In genomic region chr7:44762726-44763522, GRCh38 we compare ENCODE assay signal across 16 cellular contexts. TPM values are rescaled to one million over a fixed set of nuclear protein-coding genes. Genes with fewer than 3 reads are reported as not detected.
DNase-seq lines count a peak whose midpoint lies in the region; TF ChIP-seq lines count a peak whose summit lies in the region.
"Had no signal": no experiment of that assay in that cellular context is flagged by ENCODE, and none has a peak within 500 bp of the region (broad histone marks: within the 10 kb centered on the region; RNA-seq: fewer than 3 reads in every experiment).

No MANE protein-coding gene starts in this region.

- H3K4me3 ChIP-seq in sigmoid colon (no peak overlapping the region), uterus (no peak overlapping the region)
- H3K4me3 ChIP-seq: GM23248, SK-N-MC had no signal

- no peaks in the 10 kb centered on the region for H3K27me3 ChIP-seq in sigmoid colon
- no peaks in the 10 kb centered on the region for H3K27me3 ChIP-seq in uterus

- TF ChIP-seq POLR2A in sigmoid colon (IDR thresholded peaks at IDR 0.05) (no peak), uterus (IDR thresholded peaks at IDR 0.05) (no peak)

- H3K36me3 ChIP-seq in sigmoid colon (peaks cover 25 to 91% (median 69%) of the 10 kb centered on the region in 4 donors), uterus (no peaks in the 10 kb centered on the region)

- H3K9me3 ChIP-seq in sigmoid colon (no peaks in the 10 kb centered on the region), uterus (no peaks in the 10 kb centered on the region)

- no peak for TF ChIP-seq EP300 in sigmoid colon (IDR thresholded peaks at IDR 0.05)

- intact Hi-C loops in sigmoid colon (cut with DNase I) (no loop called here), uterus (cut with DNase I; ENCODE audit: low total_unique reads) (no loop called here), posterior vena cava (cut with DNase I) (no loop called here)

- H3K4me1 ChIP-seq in sigmoid colon = peaks cover 0 to 27% (median 18%) of the 10 kb centered on the region in 4 donors
- peaks cover 0 to 3% of the 10 kb centered on the region in 2 donors for H3K4me1 ChIP-seq in uterus

- H3K27ac ChIP-seq in C4-2B (peak overlapping the region; percentile 77; the same call in 1 of the 2 replicates), VCaP (peak overlapping the region; percentile 55), sigmoid colon (peak overlapping the region in 3 of 4 donors; percentile 45 to 75 (median 53)), uterus (no peak overlapping the region)
- H3K27ac ChIP-seq: GM23248, SK-N-MC had no signal

- 94 to 95% methylated on average over 20 of the region's 20 CpGs for WGBS in sigmoid colon, 2 donors

- peak; percentile 20 for DNase-seq in GM13976 (ENCODE audit: low spot score)
- no peak for DNase-seq in sigmoid colon
- no peak for DNase-seq in uterus
- DNase-seq in globus pallidus (ENCODE audit: low spot score) = no peak
- no peak for DNase-seq in posterior vena cava (ENCODE audit: low spot score)
- DNase-seq: DMS79 treated with DMSO at 0.1 percent for 48 hours; GM23248; MM.1S; NCI-H1105; NCI-H2081 treated with DMSO at 0.1 percent for 48 hours; NCI-H446 treated with DMSO at 0.1 percent for 48 hours; NK-92 treated with Interleukin-12 subunit alpha and Interleukin-12 subunit beta, amount 100 ng/mL, for 24 hours; SHP77 had no signal

- no peak for TF ChIP-seq CTCF in C4-2B (conservative IDR thresholded peaks at IDR 0.05)
- TF ChIP-seq CTCF in GM13976 (IDR thresholded peaks at IDR 0.05; ENCODE audit: borderline replicate concordance, control extremely low read depth, extremely low read depth, insufficient read depth, missing control alignments) = no peak
- no peak for TF ChIP-seq CTCF in VCaP (conservative IDR thresholded peaks at IDR 0.05)
- no peak for TF ChIP-seq CTCF in sigmoid colon (IDR thresholded peaks at IDR 0.05)
- no peak for TF ChIP-seq CTCF in uterus (IDR thresholded peaks at IDR 0.05)

- in situ Hi-C loops in GM13976 (cut with MboI; ENCODE audit: low sequenced_read_pairs, unreplicated experiment) = loop anchor here (25.0 kb wide), 1 partner anchor 176 kb away; the partner anchor contains the start of gene TMED4

RNA-seq across cellular contexts. Expression of gene ZMIZ2, which starts 14.3 kb away (rescaled TPM):
- total RNA-seq in sigmoid colon (10 to 100 TPM; 11.1 to 44.6 (median 12.5) TPM), uterus (10 to 100 TPM in 2 of 4 donors, 1 to 10 TPM in 2; 2.8 to 97.0 (median 12.2) TPM), posterior vena cava (10 to 100 TPM; 52.2 to 67.1 TPM)
- polyA plus RNA-seq in sigmoid colon = 10 to 100 TPM in 1 of 3 donors, 1 to 10 TPM in 2; 8.4 to 64.7 (median 8.6) TPM

RNA-seq across cellular contexts. Expression of gene PPIA, which starts 33.6 kb away (rescaled TPM):
- total RNA-seq in sigmoid colon (1,000 to 10,000 TPM; 1,033 to 1,396 (median 1,180) TPM), uterus (1,000 to 10,000 TPM in 1 of 4 donors, 100 to 1,000 TPM in 3; 474 to 1,393 (median 544) TPM), posterior vena cava (1,000 to 10,000 TPM in 1 of 2 donors, 100 to 1,000 TPM in 1; 961 to 1,030 TPM)
- 1,000 to 10,000 TPM; 3,100 to 3,915 (median 3,764) TPM for polyA plus RNA-seq in sigmoid colon

Comparison
In these comparisons a context has a peak if more than half of its experiments do, and no peak if none do; other contexts are left out.
1. H3K27ac ChIP-seq: peak in C4-2B (single experiment), VCaP (single experiment) and sigmoid colon (3 of 4); none in uterus (0 of 2).